Comparison of ENCODE assay signal across 19 cellular contexts in genomic region chr2:28055325-28055970, GRCh38.
DNase-seq lines count a peak whose midpoint lies in the region; ATAC-seq and TF ChIP-seq lines count a peak whose summit lies in the region.
"Had no signal": no experiment of that assay in that cellular context is flagged by ENCODE, and none has a peak within 500 bp of the region (broad histone marks: within the 10 kb centered on the region; RNA-seq: fewer than 3 reads in every experiment).

No MANE protein-coding gene starts in this region.

- H3K4me1 ChIP-seq in CD4-positive, CD25-positive, alpha-beta regulatory T cell (ENCODE audit: control insufficient read depth, insufficient read depth, low read length, poor library complexity, severe bottlenecking) = no peaks in the 10 kb centered on the region
- H3K4me1 ChIP-seq in fibroblast of lung (ENCODE audit: control insufficient read depth, extremely low read depth, insufficient read depth, low read length) (no peaks in the 10 kb centered on the region), esophagus muscularis mucosa (no peaks in the 10 kb centered on the region)
- H3K4me1 ChIP-seq: HAP-1, right lobe of liver, testis had no signal

- no peak overlapping the region for H3K27ac Mint-ChIP-seq in CD4-positive, CD25-positive, alpha-beta regulatory T cell
- peak overlapping the region; percentile 55 for H3K27ac Mint-ChIP-seq in activated CD4-positive, alpha-beta memory T cell treated with anti-CD3 and anti-CD28 coated beads, Interleukin-2, amount 10 ng/mL, durations not matched to agents 7 days and 5 days
- H3K27ac Mint-ChIP-seq: B cell had no signal

- H3K27me3 ChIP-seq in CD4-positive, CD25-positive, alpha-beta regulatory T cell (ENCODE audit: control insufficient read depth, insufficient read depth, low read length) = no peaks in the 10 kb centered on the region
- H3K27me3 ChIP-seq in fibroblast of lung (ENCODE audit: control insufficient read depth, insufficient read depth, low read length) (no peaks in the 10 kb centered on the region), esophagus muscularis mucosa (no peaks in the 10 kb centered on the region)
- H3K27me3 ChIP-seq: right lobe of liver, testis had no signal

- no peak overlapping the region for H3K4me2 ChIP-seq in fibroblast of lung (ENCODE audit: extremely low read depth, insufficient read depth, low read length)

- peaks cover 5 to 12% (median 7%) of the 10 kb centered on the region in 4 donors for H3K4me1 Mint-ChIP-seq in CD4-positive, CD25-positive, alpha-beta regulatory T cell
- peaks cover 26% of the 10 kb centered on the region for H3K4me1 Mint-ChIP-seq in activated CD4-positive, alpha-beta memory T cell treated with anti-CD3 and anti-CD28 coated beads, Interleukin-2, amount 10 ng/mL, durations not matched to agents 7 days and 5 days
- H3K4me1 Mint-ChIP-seq: B cell had no signal

- peaks cover 0 to 3% (median 0%) of the 10 kb centered on the region in 7 donors for H3K9me3 Mint-ChIP-seq in CD4-positive, CD25-positive, alpha-beta regulatory T cell
- H3K9me3 Mint-ChIP-seq in activated CD4-positive, alpha-beta memory T cell treated with anti-CD3 and anti-CD28 coated beads, Interleukin-2, amount 10 ng/mL, durations not matched to agents 7 days and 5 days = peaks cover 11% of the 10 kb centered on the region

- no peak overlapping the region for H3K4me3 Mint-ChIP-seq in CD4-positive, CD25-positive, alpha-beta regulatory T cell
- no peak overlapping the region for H3K4me3 Mint-ChIP-seq in activated CD4-positive, alpha-beta memory T cell treated with anti-CD3 and anti-CD28 coated beads, Interleukin-2, amount 10 ng/mL, durations not matched to agents 7 days and 5 days
- H3K4me3 Mint-ChIP-seq: B cell had no signal

- H4K20me1 ChIP-seq in fibroblast of lung (ENCODE audit: control insufficient read depth, extremely low read depth, insufficient read depth, low read length) = no peaks in the 10 kb centered on the region

- no peak for TF ChIP-seq EP300 in esophagus muscularis mucosa (IDR thresholded peaks at IDR 0.05)

- no peak overlapping the region for H3K9ac ChIP-seq in fibroblast of lung (ENCODE audit: insufficient read depth, low read length)

- H3K27ac ChIP-seq in CD4-positive, CD25-positive, alpha-beta regulatory T cell (ENCODE audit: insufficient read depth, low read length, poor library complexity, severe bottlenecking) = no peak overlapping the region
- H3K27ac ChIP-seq in fibroblast of lung (ENCODE audit: insufficient read depth, low read length) (no peak overlapping the region), esophagus muscularis mucosa (replicated peaks in 1 of 4) (no peak overlapping the region)
- H3K27ac ChIP-seq: right lobe of liver, testis had no signal

- no peaks in the 10 kb centered on the region for H3K9me3 ChIP-seq in CD4-positive, CD25-positive, alpha-beta regulatory T cell (ENCODE audit: control insufficient read depth in 2 of 2, low read length in 2 of 2)
- no peaks in the 10 kb centered on the region for H3K9me3 ChIP-seq in fibroblast of lung (ENCODE audit: control insufficient read depth, insufficient read depth, low read depth, low read length)
- H3K9me3 ChIP-seq in esophagus muscularis mucosa = no peaks in the 10 kb centered on the region
- H3K9me3 ChIP-seq: HAP-1, mucosa of descending colon, right lobe of liver, testis had no signal

- peak in 1 of 3 donors; percentile 71 for DNase-seq in CD4-positive, CD25-positive, alpha-beta regulatory T cell
- DNase-seq in HCEC 1CT (peak; percentile 48), fibroblast of lung (ENCODE audit: low read depth in 2 of 2) (peak; percentile 29 to 38), cerebellar cortex (ENCODE audit: low spot score) (no peak), esophagus muscularis mucosa (ENCODE audit: extremely low spot score) (no peak), COR-L47 (lab: John Stamatoyannopoulos, UW) (no peak)
- DNase-seq in activated CD4-positive, alpha-beta memory T cell treated with anti-CD3 and anti-CD28 coated beads, Interleukin-2, amount 10 ng/mL, durations not matched to agents 7 days and 5 days = no peak
- DNase-seq: activated naive CD4-positive, alpha-beta T cell treated with Interleukin-2 at 50 U/mL for 16 hours; left cardiac atrium; mucosa of descending colon; NCI-H2081; NCI-H524 treated with DMSO at 0.1 percent for 48 hours; nucleus accumbens; right lobe of liver; testis had no signal

- POLR2A ChIA-PET in activated CD4-positive, alpha-beta memory T cell treated with anti-CD3 and anti-CD28 coated beads, Interleukin-2, amount 10 ng/mL, durations not matched to agents 7 days and 5 days (lab: Charles Lee) = no interaction called here

- ATAC-seq in CD4-positive, CD25-positive, alpha-beta regulatory T cell (ENCODE audit: low read depth in 2 of 2) = peak; percentile 56 to 62
- no peak for ATAC-seq in GM21515 (IDR thresholded peaks at IDR 0.05; ENCODE audit: unreplicated experiment)
- ATAC-seq: left cardiac atrium, mucosa of descending colon, right lobe of liver, SK-N-SH treated with all-trans-retinoic acid at 6 μM for 48 hours had no signal

- no peaks in the 10 kb centered on the region for H3K79me2 ChIP-seq in fibroblast of lung (ENCODE audit: control insufficient read depth, insufficient read depth, low read length)

- no peaks in the 10 kb centered on the region for H3K27me3 Mint-ChIP-seq in CD4-positive, CD25-positive, alpha-beta regulatory T cell
- no peaks in the 10 kb centered on the region for H3K27me3 Mint-ChIP-seq in activated CD4-positive, alpha-beta memory T cell treated with anti-CD3 and anti-CD28 coated beads, Interleukin-2, amount 10 ng/mL, durations not matched to agents 7 days and 5 days
- H3K27me3 Mint-ChIP-seq: B cell had no signal

- TF ChIP-seq POLR2A in esophagus muscularis mucosa (IDR thresholded peaks at IDR 0.05; ENCODE audit: low read depth) = no peak

- intact Hi-C loops in esophagus muscularis mucosa (cut with DNase I) = no loop called here

- no peak overlapping the region for H2AFZ ChIP-seq in fibroblast of lung (ENCODE audit: low read length)

- peaks cover 2% of the 10 kb centered on the region for H3K36me3 ChIP-seq in CD4-positive, CD25-positive, alpha-beta regulatory T cell (ENCODE audit: control insufficient read depth, insufficient read depth, low read length)
- no peaks in the 10 kb centered on the region for H3K36me3 ChIP-seq in fibroblast of lung (ENCODE audit: control insufficient read depth, insufficient read depth, low read length)
- no peaks in the 10 kb centered on the region for H3K36me3 ChIP-seq in esophagus muscularis mucosa
- H3K36me3 ChIP-seq: HAP-1, right lobe of liver had no signal

- CTCF ChIA-PET in activated CD4-positive, alpha-beta memory T cell treated with anti-CD3 and anti-CD28 coated beads, Interleukin-2, amount 10 ng/mL, durations not matched to agents 7 days and 5 days (lab: Charles Lee) = no interaction called here

- no peak overlapping the region for H3K4me3 ChIP-seq in CD4-positive, CD25-positive, alpha-beta regulatory T cell (ENCODE audit: low read depth, low read length)
- H3K4me3 ChIP-seq in fibroblast of lung (replicated peaks in 1 of 4; ENCODE audit: control extremely low read depth in 1 of 4, insufficient read depth in 1 of 4, low read depth in 3 of 4, low read length in 4 of 4) (no peak overlapping the region), esophagus muscularis mucosa (no peak overlapping the region)
- H3K4me3 ChIP-seq: HAP-1, mucosa of descending colon, right lobe of liver, testis had no signal

- peaks cover 18% of the 10 kb centered on the region for H3K36me3 Mint-ChIP-seq in CD4-positive, CD25-positive, alpha-beta regulatory T cell
- H3K36me3 Mint-ChIP-seq in activated CD4-positive, alpha-beta memory T cell treated with anti-CD3 and anti-CD28 coated beads, Interleukin-2, amount 10 ng/mL, durations not matched to agents 7 days and 5 days (ENCODE audit: low read depth) = peaks cover 44% of the 10 kb centered on the region

- TF ChIP-seq CTCF in fibroblast of lung (conservative IDR thresholded peaks at IDR 0.05 in 1 of 2, IDR thresholded peaks at IDR 0.05 in 1 of 2; ENCODE audit: low read depth in 1 of 2, low read length in 2 of 2) (no peak), esophagus muscularis mucosa (IDR thresholded peaks at IDR 0.05) (no peak)

Comparison
In these comparisons a context has a peak if more than half of its experiments do, and no peak if none do; other contexts are left out.
1. DNase-seq: peak in HCEC 1CT (single experiment) and fibroblast of lung (2 of 2); none in activated CD4-positive, alpha-beta memory T cell treated with anti-CD3 and anti-CD28 coated beads, Interleukin-2, amount 10 ng/mL, durations not matched to agents 7 days and 5 days (single experiment), cerebellar cortex (single experiment), esophagus muscularis mucosa (single experiment) and COR-L47 (single experiment).